ENCODE assay signal across 8 cellular contexts in genomic region chr17:57356722-57357391, GRCh38.
DNase-seq lines count a peak whose midpoint lies in the region; ATAC-seq, FAIRE-seq and TF ChIP-seq lines count a peak whose summit lies in the region.

No MANE protein-coding gene starts in this region.

- no peak for DNase-seq in GM12891 (ENCODE audit: insufficient read length, low spot score)
- DNase-seq in NCI-H146 (lab: John Stamatoyannopoulos, UW), result peak; percentile 62
- DNase-seq in hypothalamus (lab: John Stamatoyannopoulos, UW), result peak in 28 of 51 donors; percentile 19 to 86 (median 62)
- peak; percentile 22 for DNase-seq in superior temporal gyrus (ENCODE audit: extremely low spot score)
- DNase-seq in UCSD-AML1 (lab: John Stamatoyannopoulos, UW; ENCODE audit: unreplicated experiment), result no peak
- DNase-seq in stimulated activated naive CD4-positive, alpha-beta T cell treated with Interleukin-2 at 50 U/mL for 16 hours (lab: John Stamatoyannopoulos, UW), result no peak
- DNase-seq in NOMO-1 treated with DMSO at 0.1 percent for 48 hours (lab: John Stamatoyannopoulos, UW; ENCODE audit: unreplicated experiment), result no peak

- no peak for TF ChIP-seq POLR2A in GM12891 (IDR thresholded peaks at IDR 0.05; ENCODE audit: low read depth, low read length)

- FAIRE-seq in GM12891 (lab: Jason Lieb, UNC), result peak; percentile 9

- ATAC-seq in GM21529 (IDR thresholded peaks at IDR 0.05; ENCODE audit: unreplicated experiment), result peak; percentile 56

TF ChIP-seq in GM12891, 5 proteins besides CTCF, POLR2A, EP300 and RAD21:
- TF ChIP-seq TAF1 (IDR thresholded peaks at IDR 0.05; ENCODE audit: low read depth, low read length) (no peak), SPI1 (IDR thresholded peaks at IDR 0.05; ENCODE audit: low read depth, low read length) (peak; percentile 30; the same call in 1 of the 2 replicates)
TF ChIP-seq in GM12891: peak in this region for 1.

Comparison
In these comparisons a context has a peak if more than half of its experiments do, and no peak if none do; other contexts are left out.
1. DNase-seq: peak in NCI-H146 (single experiment), hypothalamus (28 of 51) and superior temporal gyrus (single experiment); none in GM12891 (single experiment), UCSD-AML1 (single experiment), stimulated activated naive CD4-positive, alpha-beta T cell treated with Interleukin-2 at 50 U/mL for 16 hours (single experiment) and NOMO-1 treated with DMSO at 0.1 percent for 48 hours (single experiment).